8 cellular contexts compared by ENCODE assay signal in the genomic region with DNA sequence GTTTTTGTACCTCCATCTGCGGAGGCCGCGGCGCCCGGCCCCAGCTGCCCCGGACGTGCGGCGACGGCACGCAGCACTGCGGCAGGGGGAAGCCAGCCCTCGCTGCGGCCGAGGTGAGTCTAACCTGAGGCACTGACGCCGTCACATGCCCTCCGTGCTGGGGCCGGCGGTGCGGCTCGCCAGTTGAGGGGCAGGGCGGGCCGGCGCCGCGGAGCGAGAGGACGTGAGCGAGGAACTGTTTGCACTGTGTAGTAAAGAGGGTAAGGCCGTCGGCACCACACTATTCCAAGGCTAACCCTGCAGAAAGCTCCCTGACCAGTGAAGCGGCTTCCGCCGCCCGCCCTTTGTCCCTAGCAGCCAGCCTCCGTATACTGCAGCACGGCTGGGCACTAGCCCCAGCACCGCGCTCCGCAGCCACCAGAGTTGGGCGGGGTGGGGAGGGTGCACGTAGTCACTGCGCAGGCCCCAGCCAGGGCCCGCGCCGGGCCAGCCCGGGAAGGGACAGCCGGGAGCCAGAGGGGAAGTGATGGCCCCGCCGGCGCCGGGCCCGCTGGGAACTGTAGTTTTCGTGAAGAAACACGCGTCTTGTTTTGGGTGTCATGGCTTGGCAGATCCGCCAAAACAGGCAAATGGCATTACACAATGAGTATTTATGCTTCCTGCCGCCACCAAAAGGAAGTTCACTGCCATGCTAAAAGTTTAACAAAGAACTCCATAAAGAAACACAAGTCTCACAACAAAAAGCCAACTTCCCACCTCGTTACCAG. TPM values are rescaled to one million over a fixed set of nuclear protein-coding genes. Genes with fewer than 3 reads are reported as not detected.
DNase-seq lines count a peak whose midpoint lies in the region; ATAC-seq and TF ChIP-seq lines count a peak whose summit lies in the region.

No MANE protein-coding gene starts in this region.

- H4K5ac ChIP-seq in H9 (ENCODE audit: insufficient read length, low read depth, low read length): peak overlapping the region; percentile 1

- H3K36me3 Mint-ChIP-seq in H9 (ENCODE audit: insufficient read depth in 1 of 3, low read depth in 3 of 3) (peaks cover 13 to 23% (median 19%) of the 10 kb centered on the region in 3 experiments), neural crest cell (ENCODE audit: low read depth) (peaks cover 4% of the 10 kb centered on the region)

- no peak overlapping the region for H2BK12ac ChIP-seq in H9 (ENCODE audit: insufficient read length, low read depth, low read length)

- H3K23ac ChIP-seq in H9 (ENCODE audit: insufficient read length, low read depth, low read length): no peak overlapping the region

- no peak overlapping the region for H3T11ph ChIP-seq in H9 (ENCODE audit: low read length)

- ATAC-seq in stimulated activated naive CD8-positive, alpha-beta T cell treated with anti-CD3 and anti-CD28 coated beads, Interleukin-15, amount 100 ng/mL, for 72 hours: peak; percentile 83

- DNase-seq in H9: peak; percentile 98
- DNase-seq in M059J (ENCODE audit: low read depth): peak; percentile 99
- DNase-seq in SHP77 (lab: John Stamatoyannopoulos, UW): peak; percentile 98 to 99
- DNase-seq in activated gamma-delta T cell (lab: John Stamatoyannopoulos, UW): peak; percentile 94
- peak; percentile 95 to 98 for DNase-seq in foreskin fibroblast
- peak; percentile 88 for DNase-seq in neural crest cell (ENCODE audit: low read depth, low spot score)
- DNase-seq in stimulated activated naive CD8-positive, alpha-beta T cell treated with anti-CD3 and anti-CD28 coated beads, Interleukin-15, amount 100 ng/mL, for 72 hours: peak; percentile 94 to 96

- H3K27ac ChIP-seq in H9 (ENCODE audit: insufficient read length, low read depth, low read length): peak overlapping the region; percentile 24

- H3K27ac Mint-ChIP-seq in H9: peak overlapping the region; percentile 88 to 89 (median 89)
- H3K27ac Mint-ChIP-seq in neural crest cell (ENCODE audit: unreplicated experiment): peak overlapping the region; percentile 93
- H3K27ac Mint-ChIP-seq in stimulated activated naive CD8-positive, alpha-beta T cell treated with anti-CD3 and anti-CD28 coated beads, Interleukin-15, amount 100 ng/mL, for 72 hours: peak overlapping the region; percentile 89 to 98

- no peak overlapping the region for H4K8ac ChIP-seq in H9 (replicated peaks; ENCODE audit: insufficient read length, low read depth, low read length)

- peaks cover 11% of the 10 kb centered on the region in 2 experiments for H3K9me3 Mint-ChIP-seq in H9
- no peaks in the 10 kb centered on the region for H3K9me3 Mint-ChIP-seq in neural crest cell
- H3K9me3 Mint-ChIP-seq in stimulated activated naive CD8-positive, alpha-beta T cell treated with anti-CD3 and anti-CD28 coated beads, Interleukin-15, amount 100 ng/mL, for 72 hours: no peaks in the 10 kb centered on the region

- no peak overlapping the region for H2AK5ac ChIP-seq in H9 (ENCODE audit: insufficient read length, low read length)

- H2BK5ac ChIP-seq in H9 (ENCODE audit: insufficient read length, low read length): no peak overlapping the region

- H2BK20ac ChIP-seq in H9 (ENCODE audit: low read depth, low read length, poor library complexity, severe bottlenecking): no peak overlapping the region

- no peak overlapping the region for H3K4ac ChIP-seq in H9 (ENCODE audit: low read depth, low read length)

- H3K9ac ChIP-seq in ES-I3 (ENCODE audit: low read depth, low read length) (peak overlapping the region; percentile 95), H9 (ENCODE audit: extremely low read depth, insufficient read length, low read length) (peak overlapping the region; percentile 64)

- H2AFZ ChIP-seq in H9 (ENCODE audit: low read length): no peak overlapping the region

- no peaks in the 10 kb centered on the region for H3K27me3 Mint-ChIP-seq in H9 (ENCODE audit: low read depth)
- no peaks in the 10 kb centered on the region for H3K27me3 Mint-ChIP-seq in neural crest cell (ENCODE audit: low read depth)
- H3K27me3 Mint-ChIP-seq in stimulated activated naive CD8-positive, alpha-beta T cell treated with anti-CD3 and anti-CD28 coated beads, Interleukin-15, amount 100 ng/mL, for 72 hours: no peaks in the 10 kb centered on the region

- peak overlapping the region; percentile 73 for H3K14ac ChIP-seq in H9 (ENCODE audit: insufficient read depth, low read length)

- H3K23me2 ChIP-seq in H9 (ENCODE audit: insufficient read length, low read depth, low read length, poor library complexity, severe bottlenecking): peaks cover 3% of the 10 kb centered on the region

- peak overlapping the region; percentile 79 to 81 for H3K4me3 ChIP-seq in foreskin fibroblast (ENCODE audit: low read depth in 1 of 2, low read length in 2 of 2)

- H3K9me3 ChIP-seq in ES-I3 (ENCODE audit: control insufficient read depth, insufficient read depth, low read length) (peaks cover 12% of the 10 kb centered on the region; the same call in 1 of the 2 replicates), H9 (ENCODE audit: control insufficient read depth, low read depth, low read length) (no peaks in the 10 kb centered on the region)

- H3K4me1 ChIP-seq in ES-I3 (ENCODE audit: insufficient read depth, low read length) (peaks cover 12% of the 10 kb centered on the region), H9 (ENCODE audit: insufficient read depth, low read length) (no peaks in the 10 kb centered on the region; the same call in 1 of the 2 replicates)

- TF ChIP-seq CTCF in H9 (conservative IDR thresholded peaks at IDR 0.05): no peak; the same call in 1 of the 3 replicates
- no peak for TF ChIP-seq CTCF in foreskin fibroblast (IDR thresholded peaks at IDR 0.05; ENCODE audit: low read depth, low read length)
- TF ChIP-seq CTCF in neural crest cell (conservative IDR thresholded peaks at IDR 0.05): peak; percentile 43

- no CpG with 5 or more reads among the region's 60 CpGs for WGBS in H9 (ENCODE audit: extremely low coverage, insufficient read length, low lambda C conversion rate)

- H3K4me3 Mint-ChIP-seq in H9 (peak overlapping the region; percentile 85 to 91), neural crest cell (peak overlapping the region; percentile 86)
- peak overlapping the region; percentile 73 to 89 for H3K4me3 Mint-ChIP-seq in stimulated activated naive CD8-positive, alpha-beta T cell treated with anti-CD3 and anti-CD28 coated beads, Interleukin-15, amount 100 ng/mL, for 72 hours

- no peak overlapping the region for H4K91ac ChIP-seq in H9 (ENCODE audit: insufficient read length, low read depth, low read length)

- H3K4me1 Mint-ChIP-seq in H9 (peaks cover 27 to 33% of the 10 kb centered on the region in 2 experiments), neural crest cell (peaks cover 40% of the 10 kb centered on the region)
- peaks cover 57% of the 10 kb centered on the region for H3K4me1 Mint-ChIP-seq in stimulated activated naive CD8-positive, alpha-beta T cell treated with anti-CD3 and anti-CD28 coated beads, Interleukin-15, amount 100 ng/mL, for 72 hours

- H3K56ac ChIP-seq in H9 (ENCODE audit: insufficient read length, low read depth, low read length): no peak overlapping the region

- H2BK15ac ChIP-seq in H9 (ENCODE audit: low read depth, low read length): no peak overlapping the region

- H4K20me1 ChIP-seq in H9 (ENCODE audit: control insufficient read depth, insufficient read depth, insufficient read length): peaks cover 2% of the 10 kb centered on the region

- H3K4me2 ChIP-seq in H9 (ENCODE audit: insufficient read depth, insufficient read length, low read length): peak overlapping the region; percentile 50

- H2BK120ac ChIP-seq in H9 (ENCODE audit: low read depth, low read length, poor library complexity, severe bottlenecking): no peak overlapping the region

- H3K18ac ChIP-seq in H9 (ENCODE audit: insufficient read length, low read depth, low read length): peak overlapping the region; percentile 44

- H3K79me2 ChIP-seq in H9 (ENCODE audit: insufficient read depth, low read length): peaks cover 39% of the 10 kb centered on the region

- no peaks in the 10 kb centered on the region for H3K36me3 ChIP-seq in ES-I3 (ENCODE audit: insufficient read depth, low read length)

- H3K79me1 ChIP-seq in H9 (ENCODE audit: insufficient read depth, low read depth, low read length, poor library complexity, severe bottlenecking): no peaks in the 10 kb centered on the region

- no peaks in the 10 kb centered on the region for H3K27me3 ChIP-seq in H9 (ENCODE audit: insufficient read depth, low read length)

RNA-seq across cellular contexts. Expression of a gene that starts 0.6 kb away (rescaled TPM):
- total RNA-seq in H9 (2021) (110 and 114 TPM in 2 replicates), neural crest cell (121 and 126 TPM in 2 replicates)
- total RNA-seq in M059J (2014; rRNA removed; shearing (Covaris generic)): 18.4 and 30.7 TPM in 2 replicates

Comparison
In these comparisons a context has a peak if more than half of its experiments do, and no peak if none do; other contexts are left out.
1. Peak in every context shown above with its lines: DNase-seq, ATAC-seq, H3K4me3 ChIP-seq and H3K27ac ChIP-seq.